Comparison of ENCODE assay signal across 20 cellular contexts in genomic region chr11:92845390-92846185, GRCh38.
DNase-seq lines count a peak whose midpoint lies in the region; ATAC-seq, FAIRE-seq and TF ChIP-seq lines count a peak whose summit lies in the region.
"Had no signal": no experiment of that assay in that cellular context is flagged by ENCODE, and none has a peak within 500 bp of the region (broad histone marks: within the 10 kb centered on the region; RNA-seq: fewer than 3 reads in every experiment).

No MANE protein-coding gene starts in this region.

- in situ Hi-C loops in HepG2 (cut with HindIII; ENCODE audit: extremely low pct_ligation_motif_present, low pct_unique_long_range_greater_than_20kb), result no loop called here

- 0% methylated on average over 5 of the region's 6 CpGs for WGBS in HepG2 (ENCODE audit: low lambda C conversion rate)

- no peak for TF ChIP-seq EP300 in HepG2 (IDR thresholded peaks at IDR 0.05; ENCODE audit: low read depth in 2 of 2, low read length in 2 of 2)
- TF ChIP-seq EP300 in HepG2 (CRISPR knock-in tag; IDR thresholded peaks at IDR 0.05; ENCODE audit: borderline replicate concordance), result no peak

- POLR2A ChIA-PET in MCF 10A (lab: Yijun Ruan, JAX) (interaction anchor here (1.2 to 1.4 kb wide), 2 partner anchors 7 to 20 kb away, joined by 3 read pairs; no protein-coding TSS in a partner anchor), HepG2 (lab: Yijun Ruan, JAX) (no interaction called here)

- H4K20me1 ChIP-seq in HepG2 (ENCODE audit: insufficient read depth, low read length), result no peaks in the 10 kb centered on the region

- H3K9me3 ChIP-seq in breast epithelium (no peaks in the 10 kb centered on the region), HepG2 (ENCODE audit: low read length) (no peaks in the 10 kb centered on the region)
- H3K9me3 ChIP-seq: gastroesophageal sphincter, neutrophil, thyroid gland had no signal

- H3K27me3 Mint-ChIP-seq in MCF 10A (ENCODE audit: insufficient read depth, unreplicated experiment), result no peaks in the 10 kb centered on the region
- H3K27me3 Mint-ChIP-seq in activated naive CD8-positive, alpha-beta T cell treated with anti-CD3 and anti-CD28 coated beads, Interleukin-2, amount 50 U/mL, for 24 hours, result no peaks in the 10 kb centered on the region
- no peaks in the 10 kb centered on the region for H3K27me3 Mint-ChIP-seq in activated T-helper 17 cell treated with anti-CD3 and anti-CD28 coated beads, Interleukin-2, amount 50 U/mL, for 72 hours
- peaks cover 1% of the 10 kb centered on the region for H3K27me3 Mint-ChIP-seq in activated naive CD4-positive, alpha-beta T cell treated with anti-CD3 and anti-CD28 coated beads for 36 hours (ENCODE audit: low read depth)
- H3K27me3 Mint-ChIP-seq: activated B cell treated with CpG ODN at 0.5 μM for 24 hours; CD4-positive, alpha-beta memory T cell had no signal

- intact Hi-C loops in MCF 10A (cut with micrococcal nuclease), result no loop called here
- intact Hi-C loops in breast epithelium (cut with DNase I; ENCODE audit: low total_unique reads), result no loop called here
- intact Hi-C loops in HepG2 (cut with micrococcal nuclease; ENCODE audit: unreplicated experiment), result no loop called here
- intact Hi-C loops in activated naive CD4-positive, alpha-beta T cell treated with anti-CD3 and anti-CD28 coated beads for 36 hours (cut with micrococcal nuclease), result no loop called here

- H3K27ac Mint-ChIP-seq in MCF 10A (ENCODE audit: low read depth, unreplicated experiment), result no peak overlapping the region
- H3K27ac Mint-ChIP-seq in activated naive CD8-positive, alpha-beta T cell treated with anti-CD3 and anti-CD28 coated beads, Interleukin-2, amount 50 U/mL, for 24 hours, result no peak overlapping the region
- H3K27ac Mint-ChIP-seq in activated T-helper 17 cell treated with anti-CD3 and anti-CD28 coated beads, Interleukin-2, amount 50 U/mL, for 72 hours, result no peak overlapping the region
- H3K27ac Mint-ChIP-seq in activated naive CD4-positive, alpha-beta T cell treated with anti-CD3 and anti-CD28 coated beads for 36 hours, result no peak overlapping the region
- H3K27ac Mint-ChIP-seq: activated B cell treated with CpG ODN at 0.5 μM for 24 hours; CD4-positive, alpha-beta memory T cell had no signal

- H3K9ac ChIP-seq in HepG2 (ENCODE audit: insufficient read depth, low read depth, low read length), result no peak overlapping the region

- H3K4me3 ChIP-seq in breast epithelium (no peak overlapping the region), HepG2 (replicated peaks in 1 of 3; ENCODE audit: insufficient read depth in 1 of 3, low read depth in 2 of 3, low read length in 3 of 3) (no peak overlapping the region)
- H3K4me3 ChIP-seq: gastroesophageal sphincter, thyroid gland had no signal

- ATAC-seq in HepG2, result peak; percentile 75
- ATAC-seq in activated naive CD8-positive, alpha-beta T cell treated with anti-CD3 and anti-CD28 coated beads, Interleukin-2, amount 50 U/mL, for 24 hours, result no peak
- ATAC-seq in GM21786 (IDR thresholded peaks at IDR 0.05; ENCODE audit: unreplicated experiment), result no peak
- no peak for ATAC-seq in activated T-helper 17 cell treated with anti-CD3 and anti-CD28 coated beads, Interleukin-2, amount 50 U/mL, for 72 hours (replicated peaks)
- ATAC-seq: gastroesophageal sphincter had no signal

- H3K36me3 Mint-ChIP-seq in MCF 10A (ENCODE audit: insufficient read depth, unreplicated experiment), result no peaks in the 10 kb centered on the region
- H3K36me3 Mint-ChIP-seq in activated naive CD8-positive, alpha-beta T cell treated with anti-CD3 and anti-CD28 coated beads, Interleukin-2, amount 50 U/mL, for 24 hours (ENCODE audit: low read depth), result no peaks in the 10 kb centered on the region
- H3K36me3 Mint-ChIP-seq in activated T-helper 17 cell treated with anti-CD3 and anti-CD28 coated beads, Interleukin-2, amount 50 U/mL, for 72 hours (ENCODE audit: low read depth), result no peaks in the 10 kb centered on the region
- no peaks in the 10 kb centered on the region for H3K36me3 Mint-ChIP-seq in activated naive CD4-positive, alpha-beta T cell treated with anti-CD3 and anti-CD28 coated beads for 36 hours (ENCODE audit: low read depth)
- H3K36me3 Mint-ChIP-seq: CD4-positive, alpha-beta memory T cell had no signal

- no peak overlapping the region for H3K27ac ChIP-seq in breast epithelium
- H3K27ac ChIP-seq in HepG2 (ENCODE audit: extremely low read length, insufficient read depth, low read length), result no peak overlapping the region
- H3K27ac ChIP-seq: gastroesophageal sphincter, neutrophil, thyroid gland had no signal

- TF ChIP-seq POLR2A in breast epithelium (IDR thresholded peaks at IDR 0.05) (no peak), HepG2 (IDR thresholded peaks at IDR 0.05; ENCODE audit: insufficient read depth in 1 of 2, low read depth in 2 of 2, low read length in 2 of 2) (no peak)

- peaks cover 4% of the 10 kb centered on the region for H3K4me1 Mint-ChIP-seq in MCF 10A (ENCODE audit: insufficient read depth, unreplicated experiment)
- H3K4me1 Mint-ChIP-seq in activated naive CD8-positive, alpha-beta T cell treated with anti-CD3 and anti-CD28 coated beads, Interleukin-2, amount 50 U/mL, for 24 hours, result no peaks in the 10 kb centered on the region
- no peaks in the 10 kb centered on the region for H3K4me1 Mint-ChIP-seq in activated T-helper 17 cell treated with anti-CD3 and anti-CD28 coated beads, Interleukin-2, amount 50 U/mL, for 72 hours
- H3K4me1 Mint-ChIP-seq in activated naive CD4-positive, alpha-beta T cell treated with anti-CD3 and anti-CD28 coated beads for 36 hours (ENCODE audit: low read depth), result no peaks in the 10 kb centered on the region
- H3K4me1 Mint-ChIP-seq: activated B cell treated with CpG ODN at 0.5 μM for 24 hours; CD4-positive, alpha-beta memory T cell had no signal

- H3K4me2 ChIP-seq in HepG2 (ENCODE audit: low read depth, low read length), result no peak overlapping the region

- no peak overlapping the region for H3K4me3 Mint-ChIP-seq in MCF 10A (ENCODE audit: unreplicated experiment)
- no peak overlapping the region for H3K4me3 Mint-ChIP-seq in activated naive CD8-positive, alpha-beta T cell treated with anti-CD3 and anti-CD28 coated beads, Interleukin-2, amount 50 U/mL, for 24 hours
- no peak overlapping the region for H3K4me3 Mint-ChIP-seq in activated T-helper 17 cell treated with anti-CD3 and anti-CD28 coated beads, Interleukin-2, amount 50 U/mL, for 72 hours
- no peak overlapping the region for H3K4me3 Mint-ChIP-seq in activated naive CD4-positive, alpha-beta T cell treated with anti-CD3 and anti-CD28 coated beads for 36 hours
- H3K4me3 Mint-ChIP-seq: activated B cell treated with CpG ODN at 0.5 μM for 24 hours; CD4-positive, alpha-beta memory T cell had no signal

- H3K9me3 Mint-ChIP-seq in MCF 10A (ENCODE audit: unreplicated experiment), result no peaks in the 10 kb centered on the region
- no peaks in the 10 kb centered on the region for H3K9me3 Mint-ChIP-seq in activated naive CD8-positive, alpha-beta T cell treated with anti-CD3 and anti-CD28 coated beads, Interleukin-2, amount 50 U/mL, for 24 hours
- no peaks in the 10 kb centered on the region for H3K9me3 Mint-ChIP-seq in activated T-helper 17 cell treated with anti-CD3 and anti-CD28 coated beads, Interleukin-2, amount 50 U/mL, for 72 hours
- no peaks in the 10 kb centered on the region for H3K9me3 Mint-ChIP-seq in activated naive CD4-positive, alpha-beta T cell treated with anti-CD3 and anti-CD28 coated beads for 36 hours
- H3K9me3 Mint-ChIP-seq: activated B cell treated with CpG ODN at 0.5 μM for 24 hours; CD4-positive, alpha-beta memory T cell had no signal

- peak; percentile 45 for DNase-seq in MCF 10A (ENCODE audit: unreplicated experiment)
- no peak for DNase-seq in breast epithelium (ENCODE audit: low spot score in 2 of 2)
- peak; percentile 35 for DNase-seq in SHP77 treated with DMSO at 0.1 percent for 48 hours (lab: John Stamatoyannopoulos, UW)
- peak; percentile 6 for DNase-seq in HepG2 (ENCODE audit: low spot score)
- DNase-seq in activated naive CD8-positive, alpha-beta T cell treated with anti-CD3 and anti-CD28 coated beads, Interleukin-2, amount 50 U/mL, for 24 hours, result no peak
- DNase-seq in activated naive CD4-positive, alpha-beta T cell treated with anti-CD3 and anti-CD28 coated beads for 36 hours, result no peak
- DNase-seq: activated B cell treated with CpG ODN at 0.5 μM for 24 hours; activated CD8-positive, alpha-beta memory T cell treated with anti-CD3 and anti-CD28 coated beads for 24 hours; aorta; CD4-positive, alpha-beta memory T cell; GDM1; mesenchymal stem cell; NCI-H2227 treated with DMSO at 0.1 percent for 48 hours; thyroid gland had no signal

- TF ChIP-seq CTCF in MCF 10A (IDR thresholded peaks at IDR 0.05; ENCODE audit: unreplicated experiment), result no peak
- no peak for TF ChIP-seq CTCF in breast epithelium (IDR thresholded peaks at IDR 0.05)
- no peak for TF ChIP-seq CTCF in HepG2 (CRISPR knock-in tag; IDR thresholded peaks at IDR 0.05)

- H3K36me3 ChIP-seq in breast epithelium, result no peaks in the 10 kb centered on the region
- no peaks in the 10 kb centered on the region for H3K36me3 ChIP-seq in HepG2 (replicated peaks in 1 of 2; ENCODE audit: control insufficient read depth in 1 of 2, insufficient read depth in 2 of 2, low read length in 2 of 2)
- H3K36me3 ChIP-seq: gastroesophageal sphincter, neutrophil, thyroid gland had no signal

- no peak for TF ChIP-seq RAD21 in HepG2 (CRISPR knock-in tag; IDR thresholded peaks at IDR 0.05)

- no peak for FAIRE-seq in HepG2 (lab: Jason Lieb, UNC)
- FAIRE-seq: colon, endothelial cell of umbilical vein had no signal

- CTCF ChIA-PET in MCF 10A (lab: Yijun Ruan, JAX), result interaction anchor here (0.7 to 3.3 kb wide), 4 partner anchors 11 to 379 kb away, joined by 3 to 13 read pairs (median 3); no protein-coding TSS in a partner anchor
- CTCF ChIA-PET in HepG2 (lab: Yijun Ruan, JAX; ENCODE audit: low intra/inter-chr PET ratio, low total read pairs), result no interaction called here
- CTCF ChIA-PET in activated naive CD4-positive, alpha-beta T cell treated with anti-CD3 and anti-CD28 coated beads for 36 hours (lab: Charles Lee), result no interaction called here

- H3K4me1 ChIP-seq in breast epithelium (no peaks in the 10 kb centered on the region), HepG2 (ENCODE audit: insufficient read depth, low read length) (peaks cover 6% of the 10 kb centered on the region; the same call in 1 of the 2 replicates)
- H3K4me1 ChIP-seq: gastroesophageal sphincter, thyroid gland had no signal

- no peaks in the 10 kb centered on the region for H3K79me2 ChIP-seq in HepG2 (ENCODE audit: insufficient read depth, low read length)

- BruUV-seq in MCF 10A (replicated peaks; lab: Mats Ljungman, UMichigan) (no TSS peak), HepG2 (replicated peaks; lab: Mats Ljungman, UMichigan) (no TSS peak)

- H3K27me3 ChIP-seq in breast epithelium (no peaks in the 10 kb centered on the region), HepG2 (ENCODE audit: control insufficient read depth in 1 of 2, insufficient read depth in 2 of 2, low read length in 2 of 2) (no peaks in the 10 kb centered on the region)
- H3K27me3 ChIP-seq: gastroesophageal sphincter, neutrophil, thyroid gland had no signal

- no peak overlapping the region for H2AFZ ChIP-seq in HepG2 (ENCODE audit: low read length)

TF ChIP-seq in HepG2, 621 proteins besides CTCF, POLR2A, EP300 and RAD21 (continues in another document):
- TF ChIP-seq PPARG (CRISPR knock-in tag; conservative IDR thresholded peaks at IDR 0.05) (no peak), MYC (CRISPR knock-in tag; IDR thresholded peaks at IDR 0.05; ENCODE audit: borderline replicate concordance) (no peak), AGO1 (IDR thresholded peaks at IDR 0.05; ENCODE audit: low read depth, low read length, poor library complexity, severe bottlenecking) (no peak), HNF4A (CRISPR knock-in tag; IDR thresholded peaks at IDR 0.05) (peak; percentile 62)

Comparison
In these comparisons a context has a peak if more than half of its experiments do, and no peak if none do; other contexts are left out.
1. DNase-seq: peak in MCF 10A (single experiment), SHP77 treated with DMSO at 0.1 percent for 48 hours (single experiment) and HepG2 (single experiment); none in breast epithelium (0 of 2), activated naive CD8-positive, alpha-beta T cell treated with anti-CD3 and anti-CD28 coated beads, Interleukin-2, amount 50 U/mL, for 24 hours (single experiment) and activated naive CD4-positive, alpha-beta T cell treated with anti-CD3 and anti-CD28 coated beads for 36 hours (single experiment).